In genomic region chr2:230732914-230733401, GRCh38 we compare ENCODE assay signal across 29 cellular contexts. TPM values are rescaled to one million over a fixed set of nuclear protein-coding genes. Genes with fewer than 3 reads are reported as not detected.
A peak's percentile ranks its signal among the peaks of the same experiment; 100 is the strongest.
DNase-seq lines count a peak whose midpoint lies in the region; ATAC-seq and TF ChIP-seq lines count a peak whose summit lies in the region.
"Had no signal": no experiment of that assay in that cellular context is flagged by ENCODE, and none has a peak within 500 bp of the region (broad histone marks: within the 10 kb centered on the region; RNA-seq: fewer than 3 reads in every experiment).

No MANE protein-coding gene starts in this region.

- H3K27ac Mint-ChIP-seq in activated T-cell treated with anti-CD3 and anti-CD28 coated beads, Interleukin-2, amount 50 U/mL, for 24 hours: peak overlapping the region; percentile 75
- H3K27ac Mint-ChIP-seq in central memory CD8-positive, alpha-beta T cell (ENCODE audit: low read depth): peak overlapping the region; percentile 10
- H3K27ac Mint-ChIP-seq: activated CD8-positive, alpha-beta T cell treated with anti-CD3 and anti-CD28 coated beads, Interleukin-2, amount 10 ng/mL, durations not matched to agents 7 days and 5 days; CD8-positive, alpha-beta T cell; progenitor cell of endocrine pancreas had no signal

- H3K27ac ChIP-seq in PC-9 (0 out of 2 replicates have a peak overlapping the region, but pooled peaks have one; percentile 8), gastrocnemius medialis (peak overlapping the region in 3 of 4 donors; percentile 37 to 53 (median 44))
- H3K27ac ChIP-seq: adrenal gland, body of pancreas, heart left ventricle, left ventricle myocardium inferior, right lobe of liver, thoracic aorta had no signal

- H3K4me1 ChIP-seq in PC-9 (replicated peaks; ENCODE audit: insufficient read depth) (peaks cover 37% of the 10 kb centered on the region), gastrocnemius medialis (peaks cover 44 to 55% of the 10 kb centered on the region in 2 donors)

- CTCF ChIA-PET in PC-9 (lab: Charles Lee): interaction anchor here (0.6 kb wide), 1 partner anchor 19 kb away, joined by 3 read pairs; no protein-coding TSS in a partner anchor

- H3F3A ChIP-seq in PC-9 (ENCODE audit: insufficient read depth, low read depth): peaks cover 38% of the 10 kb centered on the region

- H3K4me1 Mint-ChIP-seq in activated T-cell treated with anti-CD3 and anti-CD28 coated beads, Interleukin-2, amount 50 U/mL, for 24 hours (ENCODE audit: low read depth): peaks cover 86% of the 10 kb centered on the region
- peaks cover 76% of the 10 kb centered on the region for H3K4me1 Mint-ChIP-seq in activated T-cell treated with anti-CD3 and anti-CD28 coated beads, Interleukin-2, amount 50 U/mL, for 4 hours (ENCODE audit: low read depth)
- H3K4me1 Mint-ChIP-seq in central memory CD8-positive, alpha-beta T cell: peaks cover 68% of the 10 kb centered on the region

- no peak for TF ChIP-seq POLR2A in gastrocnemius medialis (IDR thresholded peaks at IDR 0.05)

- H3K79me2 ChIP-seq in PC-9 (ENCODE audit: low read depth): peaks cover 97% of the 10 kb centered on the region

- BruUV-seq in PC-9 (replicated peaks; lab: Mats Ljungman, UMichigan): no TSS peak

- H3K9me3 ChIP-seq in PC-9 (ENCODE audit: insufficient read depth, low read depth) (no peaks in the 10 kb centered on the region), gastrocnemius medialis (no peaks in the 10 kb centered on the region)
- H3K9me3 ChIP-seq: adrenal gland, body of pancreas, heart left ventricle, left ventricle myocardium inferior, right lobe of liver, thoracic aorta had no signal

- in situ Hi-C loops in gastrocnemius medialis (cut with MboI; ENCODE audit: low sequenced_read_pairs in 4 of 4): no loop called here

- H3K9me3 Mint-ChIP-seq in activated T-cell treated with anti-CD3 and anti-CD28 coated beads, Interleukin-2, amount 50 U/mL, for 24 hours: no peaks in the 10 kb centered on the region
- H3K9me3 Mint-ChIP-seq in activated T-cell treated with anti-CD3 and anti-CD28 coated beads, Interleukin-2, amount 50 U/mL, for 4 hours: no peaks in the 10 kb centered on the region
- H3K9me3 Mint-ChIP-seq in central memory CD8-positive, alpha-beta T cell: no peaks in the 10 kb centered on the region
- H3K9me3 Mint-ChIP-seq: CD8-positive, alpha-beta T cell; stimulated activated naive CD8-positive, alpha-beta T cell treated with anti-CD3 and anti-CD28 coated beads, Interleukin-15, amount 100 ng/mL, for 72 hours had no signal

- H3K4me3 ChIP-seq in PC-9 (no peak overlapping the region), gastrocnemius medialis (no peak overlapping the region)
- H3K4me3 ChIP-seq: adrenal gland, body of pancreas, heart left ventricle, left ventricle myocardium inferior, right lobe of liver, thoracic aorta had no signal

- H3K9me2 ChIP-seq in PC-9 (ENCODE audit: insufficient read depth): no peaks in the 10 kb centered on the region

- H2AFZ ChIP-seq in PC-9: no peak overlapping the region

- H3K4me3 Mint-ChIP-seq in activated T-cell treated with anti-CD3 and anti-CD28 coated beads, Interleukin-2, amount 50 U/mL, for 24 hours: no peak overlapping the region
- H3K4me3 Mint-ChIP-seq in activated T-cell treated with anti-CD3 and anti-CD28 coated beads, Interleukin-2, amount 50 U/mL, for 4 hours: no peak overlapping the region
- no peak overlapping the region for H3K4me3 Mint-ChIP-seq in central memory CD8-positive, alpha-beta T cell
- H3K4me3 Mint-ChIP-seq: activated CD8-positive, alpha-beta T cell treated with anti-CD3 and anti-CD28 coated beads, Interleukin-2, amount 10 ng/mL, durations not matched to agents 7 days and 5 days; CD8-positive, alpha-beta T cell; stimulated activated naive CD8-positive, alpha-beta T cell treated with anti-CD3 and anti-CD28 coated beads, Interleukin-15, amount 100 ng/mL, for 72 hours had no signal

- no peak overlapping the region for H3K4me2 ChIP-seq in PC-9

- POLR2A ChIA-PET in PC-9 (lab: Charles Lee; ENCODE audit: unreplicated experiment): no interaction called here

- ATAC-seq in activated T-cell treated with anti-CD3 and anti-CD28 coated beads, Interleukin-2, amount 50 U/mL, for 4 hours: no peak
- ATAC-seq in central memory CD8-positive, alpha-beta T cell (replicated peaks; ENCODE audit: extremely low read depth, poor library complexity, severe bottlenecking): no peak
- ATAC-seq in gastrocnemius medialis: peak; percentile 56 to 80
- no peak for ATAC-seq in GM18502 (IDR thresholded peaks at IDR 0.05; ENCODE audit: poor library complexity, unreplicated experiment)
- ATAC-seq: activated CD4-positive, CD25-positive, alpha-beta regulatory T cell treated with anti-CD3 and anti-CD28 coated beads, Interleukin-2, amount 50 U/mL, for 24 hours; activated CD8-positive, alpha-beta T cell treated with anti-CD3 and anti-CD28 coated beads, Interleukin-2, amount 10 ng/mL, durations not matched to agents 7 days and 5 days; body of pancreas; CD8-positive, alpha-beta T cell; esophagus mucosa; heart left ventricle; right lobe of liver; stimulated activated naive CD8-positive, alpha-beta T cell treated with anti-CD3 and anti-CD28 coated beads, Interleukin-15, amount 100 ng/mL, for 72 hours had no signal

- intact Hi-C loops in PC-9 (cut with micrococcal nuclease; ENCODE audit: unreplicated experiment) (no loop called here), gastrocnemius medialis (cut with DNase I; ENCODE audit: low total_unique reads) (no loop called here)

- peaks cover 59% of the 10 kb centered on the region for H4K20me1 ChIP-seq in PC-9 (ENCODE audit: insufficient read depth)

- no peaks in the 10 kb centered on the region for H3K27me3 Mint-ChIP-seq in activated T-cell treated with anti-CD3 and anti-CD28 coated beads, Interleukin-2, amount 50 U/mL, for 24 hours
- H3K27me3 Mint-ChIP-seq in activated T-cell treated with anti-CD3 and anti-CD28 coated beads, Interleukin-2, amount 50 U/mL, for 4 hours (ENCODE audit: low read depth): no peaks in the 10 kb centered on the region
- H3K27me3 Mint-ChIP-seq in central memory CD8-positive, alpha-beta T cell: no peaks in the 10 kb centered on the region
- H3K27me3 Mint-ChIP-seq: progenitor cell of endocrine pancreas; stimulated activated naive CD8-positive, alpha-beta T cell treated with anti-CD3 and anti-CD28 coated beads, Interleukin-15, amount 100 ng/mL, for 72 hours had no signal

- H3K36me3 Mint-ChIP-seq in activated T-cell treated with anti-CD3 and anti-CD28 coated beads, Interleukin-2, amount 50 U/mL, for 24 hours (ENCODE audit: low read depth): peaks cover 71% of the 10 kb centered on the region
- peaks cover 14% of the 10 kb centered on the region for H3K36me3 Mint-ChIP-seq in activated T-cell treated with anti-CD3 and anti-CD28 coated beads, Interleukin-2, amount 50 U/mL, for 4 hours (ENCODE audit: insufficient read depth)
- H3K36me3 Mint-ChIP-seq in central memory CD8-positive, alpha-beta T cell (ENCODE audit: insufficient read depth): peaks cover 3% of the 10 kb centered on the region

- TF ChIP-seq CTCF in PC-9 (conservative IDR thresholded peaks at IDR 0.05) (no peak), gastrocnemius medialis (IDR thresholded peaks at IDR 0.05 in 4 of 5, conservative IDR thresholded peaks at IDR 0.05 in 1 of 5) (no peak)

- H3K27me3 ChIP-seq in PC-9 (ENCODE audit: insufficient read depth, low read depth) (no peaks in the 10 kb centered on the region), gastrocnemius medialis (no peaks in the 10 kb centered on the region)
- H3K27me3 ChIP-seq: adrenal gland, body of pancreas, heart left ventricle, right lobe of liver had no signal

- DNase-seq in activated T-cell treated with anti-CD3 and anti-CD28 coated beads, Interleukin-2, amount 50 U/mL, for 24 hours: no peak
- no peak for DNase-seq in activated T-cell treated with anti-CD3 and anti-CD28 coated beads, Interleukin-2, amount 50 U/mL, for 4 hours
- DNase-seq in PC-9 (no peak), gastrocnemius medialis (no peak), NCI-H187 (lab: John Stamatoyannopoulos, UW) (no peak)
- DNase-seq in central memory CD8-positive, alpha-beta T cell (ENCODE audit: low spot score in 2 of 2): no peak
- DNase-seq: activated CD8-positive, alpha-beta T cell treated with anti-CD3 and anti-CD28 coated beads, Interleukin-2, amount 10 ng/mL, durations not matched to agents 7 days and 5 days; activated T-cell treated with anti-CD3 and anti-CD28 coated beads for 4 hours; adrenal gland; AML-193; body of pancreas; CD8-positive, alpha-beta T cell; dermis blood vessel endothelial cell; EL; H7; heart left ventricle; left ventricle myocardium inferior; mesendoderm; NCI-H146; NCI-H774; right lobe of liver; stimulated activated CD4-positive, alpha-beta T cell treated with anti-CD3 and anti-CD28 coated beads, Interleukin-2, amount 100 ng/mL, for 48 hours; stimulated activated naive CD8-positive, alpha-beta T cell treated with anti-CD3 and anti-CD28 coated beads, Interleukin-15, amount 100 ng/mL, for 72 hours; SW 1271 had no signal

- H3K36me3 ChIP-seq in PC-9 (ENCODE audit: low read depth) (no peaks in the 10 kb centered on the region), gastrocnemius medialis (no peaks in the 10 kb centered on the region)
- H3K36me3 ChIP-seq: adrenal gland, left ventricle myocardium inferior, right lobe of liver, thoracic aorta had no signal

RNA-seq across cellular contexts. Expression of gene CAB39, which starts 20.3 kb away (rescaled TPM):
- total RNA-seq in activated T-cell treated with anti-CD3 and anti-CD28 coated beads, Interleukin-2, amount 50 U/mL, for 4 hours: 100 to 1,000 TPM; 125 to 133 (median 128) TPM
- 70.9 and 86.1 TPM in 2 replicates for total RNA-seq in PC-9 (2021)
- 100 to 1,000 TPM in 3 of 4 donors, 10 to 100 TPM in 1; 93.9 to 211 (median 133) TPM for total RNA-seq in gastrocnemius medialis

Comparison
In these comparisons a context has a peak if more than half of its experiments do, and no peak if none do; other contexts are left out.
1. ATAC-seq: peak in gastrocnemius medialis (2 of 2); none in activated T-cell treated with anti-CD3 and anti-CD28 coated beads, Interleukin-2, amount 50 U/mL, for 4 hours (0 of 2), central memory CD8-positive, alpha-beta T cell (single experiment) and GM18502 (single experiment).